8 cellular contexts compared by ENCODE assay signal in the genomic region with DNA sequence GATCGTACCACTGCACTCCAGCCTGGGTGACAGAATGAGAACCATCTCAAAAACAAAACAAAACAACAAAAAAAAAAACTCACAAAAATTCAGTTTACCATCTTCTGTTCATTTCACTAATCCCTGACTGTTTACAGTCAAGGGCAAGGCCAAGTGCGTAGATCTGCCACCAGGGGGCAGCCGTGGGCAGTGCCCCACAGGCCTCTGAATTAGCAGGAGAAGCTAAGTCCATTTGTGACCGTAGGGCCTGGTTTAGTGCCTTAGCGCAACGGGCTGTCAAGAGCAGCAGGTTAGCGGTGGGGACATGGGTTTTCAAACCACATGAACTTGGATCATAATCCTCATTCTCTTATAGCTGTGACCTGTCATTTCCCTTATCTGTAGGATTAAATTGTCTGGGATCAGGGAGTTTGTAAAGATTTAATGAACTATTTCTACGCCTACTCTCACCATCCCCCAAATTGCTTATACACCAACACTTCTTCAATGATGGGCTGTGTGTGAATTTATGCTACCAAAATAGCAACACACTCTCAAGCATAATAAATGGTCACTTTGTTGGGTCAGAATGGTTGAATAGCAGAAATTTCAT. TPM values are rescaled to one million over a fixed set of nuclear protein-coding genes. Genes with fewer than 3 reads are reported as not detected.
DNase-seq lines count a peak whose midpoint lies in the region; ATAC-seq and TF ChIP-seq lines count a peak whose summit lies in the region.

No MANE protein-coding gene starts in this region.

- intact Hi-C loops in psoas muscle (cut with DNase I) (loop anchor here in 1 of 2 donors (5.0 kb wide), 1 partner anchor 349 kb away; no protein-coding TSS in a partner anchor), vagina (cut with DNase I) (loop anchor here (2.0 kb wide), 1 partner anchor 49 kb away; a partner anchor contains a TSS)

- H3K27ac ChIP-seq in cardiac muscle cell (no peak overlapping the region), psoas muscle (no peak overlapping the region), vagina (no peak overlapping the region)

- H3K4me3 ChIP-seq in NB4 (ENCODE audit: low read depth, low read length) = no peak overlapping the region
- no peak overlapping the region for H3K4me3 ChIP-seq in cardiac muscle cell
- no peak overlapping the region for H3K4me3 ChIP-seq in psoas muscle
- H3K4me3 ChIP-seq in vagina = no peak overlapping the region

- DNase-seq in AG20443 (ENCODE audit: low spot score) = peak; percentile 91
- DNase-seq in NB4 (ENCODE audit: low read depth) = peak; percentile 86
- peak; percentile 12 for DNase-seq in SKM-1 (lab: John Stamatoyannopoulos, UW; ENCODE audit: unreplicated experiment)
- DNase-seq in activated naive CD4-positive, alpha-beta T cell treated with anti-CD3 and anti-CD28 coated beads, Interleukin-2, amount 50 U/mL, for 16 hours = peak; percentile 74
- peak; percentile 87 to 89 for DNase-seq in cardiac muscle cell (ENCODE audit: low read depth in 1 of 2, low spot score in 1 of 2)
- DNase-seq in psoas muscle = peak; percentile 79 to 87
- no peak for DNase-seq in vagina (ENCODE audit: extremely low spot score in 2 of 2)

- H3K4me1 ChIP-seq in cardiac muscle cell (ENCODE audit: low read depth) (no peaks in the 10 kb centered on the region), psoas muscle (peaks cover 6% of the 10 kb centered on the region), vagina (no peaks in the 10 kb centered on the region)

- 21 to 24% (median 23%) methylated on average over 8 of the region's 8 CpGs for WGBS in psoas muscle, 3 donors

- H3K27me3 ChIP-seq in cardiac muscle cell = no peaks in the 10 kb centered on the region
- peaks cover 0 to 3% (median 0%) of the 10 kb centered on the region in 3 donors for H3K27me3 ChIP-seq in psoas muscle (ENCODE audit: insufficient read depth in 3 of 3, low read length in 2 of 3)
- no peaks in the 10 kb centered on the region for H3K27me3 ChIP-seq in vagina

- ATAC-seq in GM19395 (IDR thresholded peaks at IDR 0.05; ENCODE audit: unreplicated experiment) (peak; percentile 54), psoas muscle (peak; percentile 80 to 94 (median 92))

- H3K36me3 ChIP-seq in cardiac muscle cell (no peaks in the 10 kb centered on the region), psoas muscle (ENCODE audit: insufficient read depth in 1 of 2, low read depth in 1 of 2) (no peaks in the 10 kb centered on the region), vagina (no peaks in the 10 kb centered on the region)

- peak; percentile 100 for TF ChIP-seq CTCF in NB4 (IDR thresholded peaks at IDR 0.05; ENCODE audit: low read depth, low read length)
- TF ChIP-seq CTCF in cardiac muscle cell (IDR thresholded peaks at IDR 0.05; ENCODE audit: low read depth, low read length) = peak; percentile 98
- peak; percentile 98 for TF ChIP-seq CTCF in psoas muscle (IDR thresholded peaks at IDR 0.05)
- TF ChIP-seq CTCF in vagina (IDR thresholded peaks at IDR 0.05) = peak; percentile 78 to 91 (median 85)

- no peaks in the 10 kb centered on the region for H3K9me3 ChIP-seq in cardiac muscle cell (ENCODE audit: low read depth)
- no peaks in the 10 kb centered on the region for H3K9me3 ChIP-seq in psoas muscle
- H3K9me3 ChIP-seq in vagina = no peaks in the 10 kb centered on the region

- TF ChIP-seq POLR2A in NB4 (IDR thresholded peaks at IDR 0.05; ENCODE audit: extremely low read depth, insufficient read length) (no peak), vagina (IDR thresholded peaks at IDR 0.05) (no peak)

RNA-seq across cellular contexts. Expression of a gene that starts 49.0 kb away (rescaled TPM):
- total RNA-seq in cardiac muscle cell = 64.4 and 102 TPM in 2 replicates
- polyA plus RNA-seq in cardiac muscle cell = 64.5 and 95.7 TPM in 2 replicates
- total RNA-seq in psoas muscle = 10 to 100 TPM; 13.0 to 21.8 (median 17.9) TPM
- 10 to 100 TPM in 2 of 3 donors, 1 to 10 TPM in 1; 7.4 to 16.0 (median 11.6) TPM for polyA plus RNA-seq in psoas muscle
- 86.2 TPM for total RNA-seq in vagina

RNA-seq across cellular contexts. Expression of a gene that starts 49.3 kb away (rescaled TPM):
- total RNA-seq in cardiac muscle cell (44.3 and 73.5 TPM in 2 replicates), psoas muscle (10 to 100 TPM; 41.7 to 50.8 (median 46.3) TPM), vagina (32.2 TPM)
- polyA plus RNA-seq in cardiac muscle cell (35.5 and 36.7 TPM in 2 replicates), psoas muscle (10 to 100 TPM; 13.5 to 45.0 (median 14.4) TPM)

Comparison
In these comparisons a context has a peak if more than half of its experiments do, and no peak if none do; other contexts are left out.
1. DNase-seq: peak in AG20443 (single experiment), NB4 (single experiment), SKM-1 (single experiment), activated naive CD4-positive, alpha-beta T cell treated with anti-CD3 and anti-CD28 coated beads, Interleukin-2, amount 50 U/mL, for 16 hours (single experiment), cardiac muscle cell (2 of 2) and psoas muscle (2 of 2); none in vagina (0 of 2).
2. Peak in every context shown above with its lines, with median percentiles within 50 percentile points of each other: CTCF ChIP-seq.